ENCODE assay signal across 8 cellular contexts in genomic region chr12:55932546-55932919, GRCh38. TPM values are rescaled to one million over a fixed set of nuclear protein-coding genes. Genes with fewer than 3 reads are reported as not detected.
DNase-seq lines count a peak whose midpoint lies in the region; ATAC-seq, FAIRE-seq and TF ChIP-seq lines count a peak whose summit lies in the region.

No MANE protein-coding gene starts in this region.

- no peak overlapping the region for H3K27ac ChIP-seq in endothelial cell of umbilical vein (ENCODE audit: insufficient read depth, low read depth, low read length)
- H3K27ac ChIP-seq in neural progenitor cell: no peak overlapping the region

- H3K27me3 ChIP-seq in BE2C (no peaks in the 10 kb centered on the region; the same call in 1 of the 2 replicates), endothelial cell of umbilical vein (ENCODE audit: control insufficient read depth in 2 of 2, insufficient read depth in 2 of 2, low read length in 2 of 2) (no peaks in the 10 kb centered on the region), neural progenitor cell (peaks cover 45% of the 10 kb centered on the region)

- H3F3A ChIP-seq in neural progenitor cell (ENCODE audit: low read depth): peaks cover 31% of the 10 kb centered on the region

- H3K9me3 ChIP-seq in BE2C (no peaks in the 10 kb centered on the region), endothelial cell of umbilical vein (replicated peaks; ENCODE audit: control insufficient read depth, insufficient read depth, low read length) (no peaks in the 10 kb centered on the region), neural progenitor cell (ENCODE audit: low read depth) (no peaks in the 10 kb centered on the region)

- H3K79me2 ChIP-seq in endothelial cell of umbilical vein (ENCODE audit: control insufficient read depth, insufficient read depth, low read length): peaks cover 3% of the 10 kb centered on the region
- peaks cover 6% of the 10 kb centered on the region for H3K79me2 ChIP-seq in neural progenitor cell (ENCODE audit: low read depth)

- H3K9me3 Mint-ChIP-seq in neural progenitor cell: no peaks in the 10 kb centered on the region

- H3K27me3 Mint-ChIP-seq in neural progenitor cell (ENCODE audit: insufficient read depth, low read depth): peaks cover 28% of the 10 kb centered on the region

- TF ChIP-seq POLR2A in endothelial cell of umbilical vein (IDR thresholded peaks at IDR 0.05; ENCODE audit: low read depth, low read length): no peak

- ATAC-seq in GM21390 (IDR thresholded peaks at IDR 0.05; ENCODE audit: unreplicated experiment) (no peak), GM19455 (IDR thresholded peaks at IDR 0.05; ENCODE audit: unreplicated experiment) (no peak), HG03097 (IDR thresholded peaks at IDR 0.05; ENCODE audit: low FRiP score, unreplicated experiment) (no peak)

- peak overlapping the region; percentile 89 for H3K4me3 Mint-ChIP-seq in neural progenitor cell

- TSS peak; percentile 32 for BruUV-seq in endothelial cell of umbilical vein (replicated peaks; lab: Mats Ljungman, UMichigan)

- H3K36me3 Mint-ChIP-seq in neural progenitor cell: no peaks in the 10 kb centered on the region

- H3K36me3 ChIP-seq in BE2C: no peaks in the 10 kb centered on the region
- peaks cover 0 to 3% of the 10 kb centered on the region in 2 experiments for H3K36me3 ChIP-seq in endothelial cell of umbilical vein (ENCODE audit: control insufficient read depth in 2 of 2, extremely low read depth in 1 of 2, insufficient read depth in 2 of 2, low read length in 2 of 2)
- no peaks in the 10 kb centered on the region for H3K36me3 ChIP-seq in neural progenitor cell

- H3K27ac Mint-ChIP-seq in neural progenitor cell: no peak overlapping the region

- H2AFZ ChIP-seq in endothelial cell of umbilical vein (ENCODE audit: low read depth, low read length) (peak overlapping the region; percentile 60), neural progenitor cell (replicated peaks) (peak overlapping the region; percentile 95)

- peak overlapping the region; percentile 52 for H3K9ac ChIP-seq in endothelial cell of umbilical vein (replicated peaks; ENCODE audit: extremely low read depth, insufficient read depth, low read length)
- H3K9ac ChIP-seq in neural progenitor cell: no peak overlapping the region

- intact Hi-C loops in endothelial cell of umbilical vein (cut with micrococcal nuclease): loop anchor here (1.0 to 5.0 kb wide), 4 partner anchors 8 to 110 kb away; partner anchors contain the start of gene RPS26

- CTCF ChIA-PET in endothelial cell of umbilical vein (lab: Charles Lee): interaction anchor here (1.0 to 2.9 kb wide), 8 partner anchors 7 to 208 kb away, joined by 3 to 37 read pairs (median 4); no protein-coding TSS in a partner anchor

- H4K20me1 ChIP-seq in endothelial cell of umbilical vein (replicated peaks; ENCODE audit: control insufficient read depth, extremely low read depth, insufficient read depth, low read length) (no peaks in the 10 kb centered on the region), neural progenitor cell (ENCODE audit: low read depth) (no peaks in the 10 kb centered on the region)

- H3K4me1 ChIP-seq in BE2C: peaks cover 7% of the 10 kb centered on the region
- H3K4me1 ChIP-seq in endothelial cell of umbilical vein (ENCODE audit: control insufficient read depth, extremely low read depth, insufficient read depth, low read length): peaks cover 33% of the 10 kb centered on the region
- H3K4me1 ChIP-seq in neural progenitor cell: no peaks in the 10 kb centered on the region

- FAIRE-seq in endothelial cell of umbilical vein (lab: Jason Lieb, UNC): peak; percentile 72

- no peak for DNase-seq in BE2C
- DNase-seq in HuH-7 (ENCODE audit: low spot score): peak; percentile 42
- peak; percentile 45 to 50 for DNase-seq in activated CD4-positive, alpha-beta T cell treated with anti-CD3 and anti-CD28 coated beads, Interleukin-2, amount 50 U/mL, for 4 hours
- peak; percentile 45 for DNase-seq in endothelial cell of umbilical vein (ENCODE audit: low read depth, low spot score)
- no peak for DNase-seq in neural progenitor cell (ENCODE audit: low spot score)

- dilution Hi-C loops in endothelial cell of umbilical vein (cut with MboI; ENCODE audit: extremely low pct_ligation_motif_present, low sequenced_read_pairs): no loop called here

- POLR2A ChIA-PET in endothelial cell of umbilical vein (lab: Charles Lee): no interaction called here

- TF ChIP-seq CTCF in BE2C (IDR thresholded peaks at IDR 0.05; ENCODE audit: low read depth, low read length) (no peak), endothelial cell of umbilical vein (IDR thresholded peaks at IDR 0.05; ENCODE audit: extremely low read depth in 1 of 2, insufficient read depth in 1 of 2, low read depth in 1 of 2, low read length in 2 of 2) (no peak), neural progenitor cell (IDR thresholded peaks at IDR 0.05) (no peak)

- peak overlapping the region; percentile 68 for H3K4me3 ChIP-seq in BE2C (ENCODE audit: low read depth, low read length)
- peak overlapping the region; percentile 53 to 93 (median 70) for H3K4me3 ChIP-seq in endothelial cell of umbilical vein (replicated peaks in 1 of 3; ENCODE audit: insufficient read depth in 1 of 3, low read depth in 1 of 3, low read length in 3 of 3)
- peak overlapping the region; percentile 71 for H3K4me3 ChIP-seq in neural progenitor cell

- no peaks in the 10 kb centered on the region for H3K9me1 ChIP-seq in endothelial cell of umbilical vein (replicated peaks; ENCODE audit: control insufficient read depth, extremely low read depth, insufficient read depth, low read length)

- peaks cover 22% of the 10 kb centered on the region for H3K4me1 Mint-ChIP-seq in neural progenitor cell

- peak overlapping the region; percentile 77 for H3K4me2 ChIP-seq in endothelial cell of umbilical vein (ENCODE audit: insufficient read depth, low read length)
- H3K4me2 ChIP-seq in neural progenitor cell: peak overlapping the region; percentile 97

RNA-seq across cellular contexts. Expression of gene DGKA, which starts 1.6 kb away (rescaled TPM):
- polyA plus RNA-seq in BE2C (2012; ENCODE audit: insufficient read depth, insufficient read length, low read depth): 8.9 TPM
- total RNA-seq in endothelial cell of umbilical vein: 49.8 and 64.3 TPM in 2 replicates
- 48.6 and 53.2 TPM in 2 replicates for polyA plus RNA-seq in endothelial cell of umbilical vein
- 29.6 and 30.6 TPM in 2 replicates for polyA plus RNA-seq in endothelial cell of umbilical vein (2011; cell fraction: cytosol; rRNA removed)
- 236 and 251 TPM in 2 replicates for polyA plus RNA-seq in endothelial cell of umbilical vein (2011; cell fraction: nucleus; rRNA removed)
- polyA plus RNA-seq in endothelial cell of umbilical vein (2012): 69.3 and 108 TPM in 2 replicates
- polyA minus RNA-seq in endothelial cell of umbilical vein: 55.9 and 64.6 TPM in 2 replicates
- 5.0 TPM for polyA minus RNA-seq in endothelial cell of umbilical vein (2011; cell fraction: cytosol; rRNA and poly(A)+ RNA removed)
- 58.4 and 64.0 TPM in 2 replicates for polyA minus RNA-seq in endothelial cell of umbilical vein (2011; cell fraction: nucleus; rRNA and poly(A)+ RNA removed)
- total RNA-seq in neural progenitor cell (ENCODE audit: low replicate concordance): 24.1 and 27.0 TPM in 2 replicates

RNA-seq across cellular contexts. Expression of gene PYM1, which starts 4.8 kb away (rescaled TPM):
- polyA plus RNA-seq in BE2C (2012; ENCODE audit: insufficient read depth, insufficient read length, low read depth): 165 TPM
- total RNA-seq in endothelial cell of umbilical vein: 23.5 and 24.9 TPM in 2 replicates
- polyA plus RNA-seq in endothelial cell of umbilical vein: 16.8 and 18.7 TPM in 2 replicates
- polyA plus RNA-seq in endothelial cell of umbilical vein (2011; cell fraction: cytosol; rRNA removed): 27.8 and 29.8 TPM in 2 replicates
- 12.2 and 12.6 TPM in 2 replicates for polyA plus RNA-seq in endothelial cell of umbilical vein (2011; cell fraction: nucleus; rRNA removed)
- 19.6 and 22.5 TPM in 2 replicates for polyA plus RNA-seq in endothelial cell of umbilical vein (2012)
- 10.2 and 16.1 TPM in 2 replicates for polyA minus RNA-seq in endothelial cell of umbilical vein
- polyA minus RNA-seq in endothelial cell of umbilical vein (2011; cell fraction: cytosol; rRNA and poly(A)+ RNA removed): 19.8 TPM
- polyA minus RNA-seq in endothelial cell of umbilical vein (2011; cell fraction: nucleus; rRNA and poly(A)+ RNA removed): 4.5 and 8.3 TPM in 2 replicates
- total RNA-seq in neural progenitor cell (ENCODE audit: low replicate concordance): 44.6 and 72.5 TPM in 2 replicates

RNA-seq across cellular contexts. Expression of gene PMEL, which starts 33.3 kb away (rescaled TPM):
- 4.7 TPM for polyA plus RNA-seq in BE2C (2012; ENCODE audit: insufficient read depth, insufficient read length, low read depth)
- total RNA-seq in endothelial cell of umbilical vein (0.42 and 0.51 TPM in 2 replicates), neural progenitor cell (ENCODE audit: low replicate concordance) (207 and 301 TPM in 2 replicates)
- 0.99 and 2.0 TPM in 2 replicates for polyA plus RNA-seq in endothelial cell of umbilical vein
- polyA plus RNA-seq in endothelial cell of umbilical vein (2011; cell fraction: cytosol; rRNA removed): 0.43 and 0.69 TPM in 2 replicates
- 1.8 and 1.9 TPM in 2 replicates for polyA plus RNA-seq in endothelial cell of umbilical vein (2011; cell fraction: nucleus; rRNA removed)
- polyA plus RNA-seq in endothelial cell of umbilical vein (2012): 0.40 and 0.59 TPM in 2 replicates
- polyA minus RNA-seq in endothelial cell of umbilical vein: 0.73 and 0.83 TPM in 2 replicates
- not detected for polyA minus RNA-seq in endothelial cell of umbilical vein (2011; cell fraction: cytosol; rRNA and poly(A)+ RNA removed)
- polyA minus RNA-seq in endothelial cell of umbilical vein (2011; cell fraction: nucleus; rRNA and poly(A)+ RNA removed): 1.1 TPM in 1 of 2 replicates, not detected in the other

RNA-seq across cellular contexts. Expression of gene CDK2, which starts 34.1 kb away (rescaled TPM):
- 16.5 TPM for polyA plus RNA-seq in BE2C (2012; ENCODE audit: insufficient read depth, insufficient read length, low read depth)
- 63.6 and 69.8 TPM in 2 replicates for total RNA-seq in endothelial cell of umbilical vein
- polyA plus RNA-seq in endothelial cell of umbilical vein: 46.7 and 52.2 TPM in 2 replicates
- 51.7 and 53.8 TPM in 2 replicates for polyA plus RNA-seq in endothelial cell of umbilical vein (2011; cell fraction: cytosol; rRNA removed)
- polyA plus RNA-seq in endothelial cell of umbilical vein (2011; cell fraction: nucleus; rRNA removed): 74.5 and 78.7 TPM in 2 replicates
- polyA plus RNA-seq in endothelial cell of umbilical vein (2012): 47.2 and 65.8 TPM in 2 replicates
- polyA minus RNA-seq in endothelial cell of umbilical vein: 58.6 and 60.2 TPM in 2 replicates
- polyA minus RNA-seq in endothelial cell of umbilical vein (2011; cell fraction: cytosol; rRNA and poly(A)+ RNA removed): 91.6 TPM
- 24.3 and 48.4 TPM in 2 replicates for polyA minus RNA-seq in endothelial cell of umbilical vein (2011; cell fraction: nucleus; rRNA and poly(A)+ RNA removed)
- 46.5 and 52.2 TPM in 2 replicates for total RNA-seq in neural progenitor cell (ENCODE audit: low replicate concordance)

RNA-seq across cellular contexts. Expression of gene RAB5B, which starts 41.3 kb away (rescaled TPM):
- polyA plus RNA-seq in BE2C (2012; ENCODE audit: insufficient read depth, insufficient read length, low read depth): 57.4 TPM
- 97.4 and 103 TPM in 2 replicates for total RNA-seq in endothelial cell of umbilical vein
- polyA plus RNA-seq in endothelial cell of umbilical vein: 98.8 and 105 TPM in 2 replicates
- 83.6 and 87.9 TPM in 2 replicates for polyA plus RNA-seq in endothelial cell of umbilical vein (2011; cell fraction: cytosol; rRNA removed)
- 74.2 and 86.2 TPM in 2 replicates for polyA plus RNA-seq in endothelial cell of umbilical vein (2011; cell fraction: nucleus; rRNA removed)
- 84.7 and 85.7 TPM in 2 replicates for polyA plus RNA-seq in endothelial cell of umbilical vein (2012)
- 159 and 179 TPM in 2 replicates for polyA minus RNA-seq in endothelial cell of umbilical vein
- polyA minus RNA-seq in endothelial cell of umbilical vein (2011; cell fraction: cytosol; rRNA and poly(A)+ RNA removed): 52.2 TPM
- polyA minus RNA-seq in endothelial cell of umbilical vein (2011; cell fraction: nucleus; rRNA and poly(A)+ RNA removed): 41.1 and 63.9 TPM in 2 replicates
- total RNA-seq in neural progenitor cell (ENCODE audit: low replicate concordance): 62.9 and 64.5 TPM in 2 replicates

Comparison
In these comparisons a context has a peak if more than half of its experiments do, and no peak if none do; other contexts are left out.
1. DNase-seq: peak in HuH-7 (single experiment), activated CD4-positive, alpha-beta T cell treated with anti-CD3 and anti-CD28 coated beads, Interleukin-2, amount 50 U/mL, for 4 hours (2 of 2) and endothelial cell of umbilical vein (single experiment); none in BE2C (single experiment) and neural progenitor cell (single experiment).
2. RNA of gene PMEL, which starts 33.3 kb away (total RNA-seq): 207 to 301 TPM in neural progenitor cell; 0.42 to 0.51 TPM in endothelial cell of umbilical vein; every median in the first group is over 100 times any median in the second.
3. Peak in every context shown above with its lines, with median percentiles within 50 percentile points of each other: H3K4me3 ChIP-seq.